Comparison of ENCODE assay signal across 1 cellular context in genomic region chr3:72448375-72448823, GRCh38.
TF ChIP-seq lines count a peak whose summit lies in the region.

No MANE protein-coding gene starts in this region.

TF ChIP-seq in H1, 55 proteins besides CTCF, POLR2A, EP300 and RAD21:
- no peak for TF ChIP-seq SUZ12 (IDR thresholded peaks at IDR 0.05; ENCODE audit: low read length)
- no peak for TF ChIP-seq GTF2F1 (IDR thresholded peaks at IDR 0.05; ENCODE audit: borderline replicate concordance, low read depth, low read length)
- no peak for TF ChIP-seq BCL11A (IDR thresholded peaks at IDR 0.05; ENCODE audit: low read depth in 2 of 2, low read length in 2 of 2)
